In genomic region chr22:39026509-39027150, GRCh38 we compare ENCODE assay signal across 20 cellular contexts. TPM values are rescaled to one million over a fixed set of nuclear protein-coding genes. Genes with fewer than 3 reads are reported as not detected.
A peak's percentile ranks its signal among the peaks of the same experiment; 100 is the strongest.
DNase-seq lines count a peak whose midpoint lies in the region; ATAC-seq and TF ChIP-seq lines count a peak whose summit lies in the region.
"Had no signal": no experiment of that assay in that cellular context is flagged by ENCODE, and none has a peak within 500 bp of the region (broad histone marks: within the 10 kb centered on the region; RNA-seq: fewer than 3 reads in every experiment).

No MANE protein-coding gene starts in this region.

- H3K27ac ChIP-seq in colonic mucosa: no peak overlapping the region
- H3K27ac ChIP-seq: adrenal gland, hepatocyte had no signal

- intact Hi-C loops in activated T-helper 1 cell treated with anti-CD3 and anti-CD28 coated beads, Interleukin-12 subunit alpha, Interleukin-12 subunit beta, Interleukin-2, Interleukin-4 antibody, amounts not matched to agents 30 ng/mL and 10 ng/mL and 1 ng/mL, durations not matched to agents 14 hours and 24 hours and 36 hours (cut with micrococcal nuclease): no loop called here
- intact Hi-C loops in colonic mucosa (cut with DNase I): no loop called here

- no peak for TF ChIP-seq CTCF in colonic mucosa (IDR thresholded peaks at IDR 0.05)

- H3K36me3 Mint-ChIP-seq in activated CD4-positive, alpha-beta T cell treated with anti-CD3 and anti-CD28 coated beads, Interleukin-2, amount 10 ng/mL, durations not matched to agents 7 days and 5 days (ENCODE audit: low read depth): peaks cover 27% of the 10 kb centered on the region
- peaks cover 37% of the 10 kb centered on the region for H3K36me3 Mint-ChIP-seq in activated T-helper 1 cell treated with anti-CD3 and anti-CD28 coated beads, Interleukin-12 subunit alpha, Interleukin-12 subunit beta, Interleukin-2, Interleukin-4 antibody, amounts not matched to agents 30 ng/mL and 10 ng/mL and 1 ng/mL, durations not matched to agents 14 hours and 24 hours and 36 hours (ENCODE audit: low read depth)
- H3K36me3 Mint-ChIP-seq in natural killer cell treated with Interleukin-12 subunit alpha and Interleukin-12 subunit beta and Interleukin-15 and Interleukin-18, amount 100 ng/mL, for 72 hours: peaks cover 3% of the 10 kb centered on the region

- peaks cover 49% of the 10 kb centered on the region for H3K4me1 Mint-ChIP-seq in activated CD4-positive, alpha-beta T cell treated with anti-CD3 and anti-CD28 coated beads, Interleukin-2, amount 10 ng/mL, durations not matched to agents 7 days and 5 days
- peaks cover 46% of the 10 kb centered on the region for H3K4me1 Mint-ChIP-seq in activated T-helper 1 cell treated with anti-CD3 and anti-CD28 coated beads, Interleukin-12 subunit alpha, Interleukin-12 subunit beta, Interleukin-2, Interleukin-4 antibody, amounts not matched to agents 30 ng/mL and 10 ng/mL and 1 ng/mL, durations not matched to agents 14 hours and 24 hours and 36 hours (ENCODE audit: low read depth)
- H3K4me1 Mint-ChIP-seq in natural killer cell treated with Interleukin-12 subunit alpha and Interleukin-12 subunit beta and Interleukin-15 and Interleukin-18, amount 100 ng/mL, for 72 hours (ENCODE audit: low read depth in 2 of 2): peaks cover 15 to 31% of the 10 kb centered on the region in 2 donors

- CTCF ChIA-PET in activated CD4-positive, alpha-beta T cell treated with anti-CD3 and anti-CD28 coated beads, Interleukin-2, amount 10 ng/mL, durations not matched to agents 7 days and 5 days (lab: Charles Lee): no interaction called here

- H3K27me3 ChIP-seq in colonic mucosa: no peaks in the 10 kb centered on the region
- H3K27me3 ChIP-seq: adrenal gland, hepatocyte had no signal

- no peak overlapping the region for H3K4me3 Mint-ChIP-seq in activated CD4-positive, alpha-beta T cell treated with anti-CD3 and anti-CD28 coated beads, Interleukin-2, amount 10 ng/mL, durations not matched to agents 7 days and 5 days
- H3K4me3 Mint-ChIP-seq in activated T-helper 1 cell treated with anti-CD3 and anti-CD28 coated beads, Interleukin-12 subunit alpha, Interleukin-12 subunit beta, Interleukin-2, Interleukin-4 antibody, amounts not matched to agents 30 ng/mL and 10 ng/mL and 1 ng/mL, durations not matched to agents 14 hours and 24 hours and 36 hours: no peak overlapping the region
- peak overlapping the region; percentile 18 for H3K4me3 Mint-ChIP-seq in natural killer cell treated with Interleukin-12 subunit alpha and Interleukin-12 subunit beta and Interleukin-15 and Interleukin-18, amount 100 ng/mL, for 72 hours
- H3K4me3 Mint-ChIP-seq: CD14-positive monocyte had no signal

- no peak for ATAC-seq in natural killer cell treated with Interleukin-12 subunit alpha and Interleukin-12 subunit beta and Interleukin-15 and Interleukin-18, amount 100 ng/mL, for 72 hours
- ATAC-seq: activated CD4-positive, CD25-positive, alpha-beta regulatory T cell treated with anti-CD3 and anti-CD28 coated beads, Interleukin-2, amount 50 U/mL, for 24 hours; HCT116 had no signal

- no peaks in the 10 kb centered on the region for H3K36me3 ChIP-seq in colonic mucosa

- no peaks in the 10 kb centered on the region for H3K9me3 Mint-ChIP-seq in activated CD4-positive, alpha-beta T cell treated with anti-CD3 and anti-CD28 coated beads, Interleukin-2, amount 10 ng/mL, durations not matched to agents 7 days and 5 days
- H3K9me3 Mint-ChIP-seq in activated T-helper 1 cell treated with anti-CD3 and anti-CD28 coated beads, Interleukin-12 subunit alpha, Interleukin-12 subunit beta, Interleukin-2, Interleukin-4 antibody, amounts not matched to agents 30 ng/mL and 10 ng/mL and 1 ng/mL, durations not matched to agents 14 hours and 24 hours and 36 hours: no peaks in the 10 kb centered on the region
- H3K9me3 Mint-ChIP-seq in natural killer cell treated with Interleukin-12 subunit alpha and Interleukin-12 subunit beta and Interleukin-15 and Interleukin-18, amount 100 ng/mL, for 72 hours: no peaks in the 10 kb centered on the region
- H3K9me3 Mint-ChIP-seq: CD14-positive monocyte had no signal

- peaks cover 4% of the 10 kb centered on the region for H3K4me1 ChIP-seq in colonic mucosa

- DNase-seq in activated CD4-positive, alpha-beta T cell treated with anti-CD3 and anti-CD28 coated beads, Interleukin-2, amount 10 ng/mL, durations not matched to agents 7 days and 5 days: no peak
- DNase-seq in activated CD4-positive, alpha-beta T cell treated with anti-CD3 and anti-CD28 coated beads, Interleukin-2, amount 50 U/mL, for 4 hours: no peak
- DNase-seq in activated T-helper 1 cell treated with anti-CD3 and anti-CD28 coated beads, Interleukin-12 subunit alpha, Interleukin-12 subunit beta, Interleukin-2, Interleukin-4 antibody, amounts not matched to agents 30 ng/mL and 10 ng/mL and 1 ng/mL, durations not matched to agents 14 hours and 24 hours and 36 hours (ENCODE audit: low spot score): no peak
- DNase-seq in natural killer cell treated with Interleukin-12 subunit alpha and Interleukin-12 subunit beta and Interleukin-15 and Interleukin-18, amount 100 ng/mL, for 72 hours (ENCODE audit: low spot score): no peak
- no peak for DNase-seq in colonic mucosa
- DNase-seq in NCI-H510A (lab: John Stamatoyannopoulos, UW): no peak
- DNase-seq: activated T-cell treated with anti-CD3 and anti-CD28 coated beads, Interleukin-2, amount 50 U/mL, for 1 hour; adrenal gland; central memory CD4-positive, alpha-beta T cell; DND-41; midbrain; NCI-H1694 treated with DMSO at 0.1 percent for 48 hours; NCI-H446; nucleus accumbens; SHP77 treated with DMSO at 0.1 percent for 48 hours; substantia nigra had no signal

- no peaks in the 10 kb centered on the region for H3K27me3 Mint-ChIP-seq in activated CD4-positive, alpha-beta T cell treated with anti-CD3 and anti-CD28 coated beads, Interleukin-2, amount 10 ng/mL, durations not matched to agents 7 days and 5 days
- no peaks in the 10 kb centered on the region for H3K27me3 Mint-ChIP-seq in activated T-helper 1 cell treated with anti-CD3 and anti-CD28 coated beads, Interleukin-12 subunit alpha, Interleukin-12 subunit beta, Interleukin-2, Interleukin-4 antibody, amounts not matched to agents 30 ng/mL and 10 ng/mL and 1 ng/mL, durations not matched to agents 14 hours and 24 hours and 36 hours (ENCODE audit: insufficient read depth)
- H3K27me3 Mint-ChIP-seq in natural killer cell treated with Interleukin-12 subunit alpha and Interleukin-12 subunit beta and Interleukin-15 and Interleukin-18, amount 100 ng/mL, for 72 hours: no peaks in the 10 kb centered on the region

- H3K27ac Mint-ChIP-seq in activated CD4-positive, alpha-beta T cell treated with anti-CD3 and anti-CD28 coated beads, Interleukin-2, amount 10 ng/mL, durations not matched to agents 7 days and 5 days: peak overlapping the region; percentile 68
- peak overlapping the region; percentile 71 for H3K27ac Mint-ChIP-seq in activated T-helper 1 cell treated with anti-CD3 and anti-CD28 coated beads, Interleukin-12 subunit alpha, Interleukin-12 subunit beta, Interleukin-2, Interleukin-4 antibody, amounts not matched to agents 30 ng/mL and 10 ng/mL and 1 ng/mL, durations not matched to agents 14 hours and 24 hours and 36 hours
- H3K27ac Mint-ChIP-seq in natural killer cell treated with Interleukin-12 subunit alpha and Interleukin-12 subunit beta and Interleukin-15 and Interleukin-18, amount 100 ng/mL, for 72 hours: peak overlapping the region; percentile 31 to 83
- H3K27ac Mint-ChIP-seq: CD14-positive monocyte had no signal

- no peak overlapping the region for H3K4me3 ChIP-seq in colonic mucosa
- H3K4me3 ChIP-seq: adrenal gland, hepatocyte had no signal

- H3K9me3 ChIP-seq in colonic mucosa: no peaks in the 10 kb centered on the region
- H3K9me3 ChIP-seq: adrenal gland had no signal

- H3K9ac ChIP-seq in colonic mucosa (ENCODE audit: low read depth in 2 of 2, low read length in 2 of 2): no peak overlapping the region

- POLR2A ChIA-PET in activated CD4-positive, alpha-beta T cell treated with anti-CD3 and anti-CD28 coated beads, Interleukin-2, amount 10 ng/mL, durations not matched to agents 7 days and 5 days (lab: Charles Lee): no interaction called here

RNA-seq across cellular contexts. Expression of gene APOBEC3D, which starts 5.7 kb away (rescaled TPM):
- total RNA-seq in activated CD4-positive, alpha-beta T cell treated with anti-CD3 and anti-CD28 coated beads, Interleukin-2, amount 10 ng/mL, durations not matched to agents 7 days and 5 days: 10 to 100 TPM; 34.7 to 39.7 TPM
- 23.6 and 26.9 TPM in 2 replicates for total RNA-seq in activated T-helper 1 cell treated with anti-CD3 and anti-CD28 coated beads, Interleukin-12 subunit alpha, Interleukin-12 subunit beta, Interleukin-2, Interleukin-4 antibody, amounts not matched to agents 30 ng/mL and 10 ng/mL and 1 ng/mL, durations not matched to agents 14 hours and 24 hours and 36 hours
- 10 to 100 TPM; 37.6 to 40.1 TPM for total RNA-seq in natural killer cell treated with Interleukin-12 subunit alpha and Interleukin-12 subunit beta and Interleukin-15 and Interleukin-18, amount 100 ng/mL, for 72 hours
- 1 to 10 TPM; 6.0 to 7.0 TPM for total RNA-seq in colonic mucosa

RNA-seq across cellular contexts. Expression of gene APOBEC3C, which starts 12.6 kb away (rescaled TPM):
- total RNA-seq in activated CD4-positive, alpha-beta T cell treated with anti-CD3 and anti-CD28 coated beads, Interleukin-2, amount 10 ng/mL, durations not matched to agents 7 days and 5 days: 100 to 1,000 TPM; 111 to 144 TPM
- total RNA-seq in activated T-helper 1 cell treated with anti-CD3 and anti-CD28 coated beads, Interleukin-12 subunit alpha, Interleukin-12 subunit beta, Interleukin-2, Interleukin-4 antibody, amounts not matched to agents 30 ng/mL and 10 ng/mL and 1 ng/mL, durations not matched to agents 14 hours and 24 hours and 36 hours: 71.5 and 73.2 TPM in 2 replicates
- total RNA-seq in natural killer cell treated with Interleukin-12 subunit alpha and Interleukin-12 subunit beta and Interleukin-15 and Interleukin-18, amount 100 ng/mL, for 72 hours: 100 to 1,000 TPM in 1 of 2 donors, 10 to 100 TPM in 1; 78.5 to 103 TPM
- total RNA-seq in colonic mucosa: 10 to 100 TPM; 13.5 to 49.0 TPM

RNA-seq across cellular contexts. Expression of gene APOBEC3F, which starts 14.0 kb away (rescaled TPM):
- total RNA-seq in activated CD4-positive, alpha-beta T cell treated with anti-CD3 and anti-CD28 coated beads, Interleukin-2, amount 10 ng/mL, durations not matched to agents 7 days and 5 days: 10 to 100 TPM; 27.9 to 33.8 TPM
- 19.0 and 21.6 TPM in 2 replicates for total RNA-seq in activated T-helper 1 cell treated with anti-CD3 and anti-CD28 coated beads, Interleukin-12 subunit alpha, Interleukin-12 subunit beta, Interleukin-2, Interleukin-4 antibody, amounts not matched to agents 30 ng/mL and 10 ng/mL and 1 ng/mL, durations not matched to agents 14 hours and 24 hours and 36 hours
- 10 to 100 TPM; 21.7 to 31.6 TPM for total RNA-seq in natural killer cell treated with Interleukin-12 subunit alpha and Interleukin-12 subunit beta and Interleukin-15 and Interleukin-18, amount 100 ng/mL, for 72 hours
- total RNA-seq in colonic mucosa: 1 to 10 TPM; 7.0 to 7.3 TPM

RNA-seq across cellular contexts. Expression of gene APOBEC3B, which starts 44.5 kb away (rescaled TPM):
- 1 to 10 TPM; 8.7 to 8.8 TPM for total RNA-seq in activated CD4-positive, alpha-beta T cell treated with anti-CD3 and anti-CD28 coated beads, Interleukin-2, amount 10 ng/mL, durations not matched to agents 7 days and 5 days
- total RNA-seq in activated T-helper 1 cell treated with anti-CD3 and anti-CD28 coated beads, Interleukin-12 subunit alpha, Interleukin-12 subunit beta, Interleukin-2, Interleukin-4 antibody, amounts not matched to agents 30 ng/mL and 10 ng/mL and 1 ng/mL, durations not matched to agents 14 hours and 24 hours and 36 hours: 17.9 and 19.5 TPM in 2 replicates
- 10 to 100 TPM in 1 of 2 donors, under 1 TPM in 1; 0.64 to 12.4 TPM for total RNA-seq in natural killer cell treated with Interleukin-12 subunit alpha and Interleukin-12 subunit beta and Interleukin-15 and Interleukin-18, amount 100 ng/mL, for 72 hours
- 10 to 100 TPM in 1 of 2 donors, 1 to 10 TPM in 1; 9.3 to 18.9 TPM for total RNA-seq in colonic mucosa

RNA-seq across cellular contexts. Expression of gene APOBEC3G, which starts 50.4 kb away (rescaled TPM):
- 10 to 100 TPM; 89.6 to 96.4 TPM for total RNA-seq in activated CD4-positive, alpha-beta T cell treated with anti-CD3 and anti-CD28 coated beads, Interleukin-2, amount 10 ng/mL, durations not matched to agents 7 days and 5 days
- 53.7 and 56.7 TPM in 2 replicates for total RNA-seq in activated T-helper 1 cell treated with anti-CD3 and anti-CD28 coated beads, Interleukin-12 subunit alpha, Interleukin-12 subunit beta, Interleukin-2, Interleukin-4 antibody, amounts not matched to agents 30 ng/mL and 10 ng/mL and 1 ng/mL, durations not matched to agents 14 hours and 24 hours and 36 hours
- total RNA-seq in natural killer cell treated with Interleukin-12 subunit alpha and Interleukin-12 subunit beta and Interleukin-15 and Interleukin-18, amount 100 ng/mL, for 72 hours: 100 to 1,000 TPM; 105 to 169 TPM
- total RNA-seq in colonic mucosa: 1 to 10 TPM; 2.1 to 3.9 TPM
